32 cellular contexts compared by ENCODE assay signal in genomic region chr19:3919793-3920192, GRCh38. TPM values are rescaled to one million over a fixed set of nuclear protein-coding genes. Genes with fewer than 3 reads are reported as not detected.
"Had no signal": no experiment of that assay in that cellular context is flagged by ENCODE, and none has a peak within 500 bp of the region (broad histone marks: within the 10 kb centered on the region; RNA-seq: fewer than 3 reads in every experiment).

No MANE protein-coding gene starts in this region.

- FAIRE-seq: islet of Langerhans, kidney, small intestine, urothelium cell line had no signal

- H3K4me1 ChIP-seq: heart left ventricle, left lung, lower lobe of right lung, prostate gland, sigmoid colon, spleen, suprapubic skin, tibial artery, upper lobe of right lung had no signal

- ATAC-seq: heart left ventricle; left colon; left lung; lower lobe of right lung; naive thymus-derived CD8-positive, alpha-beta T cell; right cardiac atrium; stimulated activated effector memory CD8-positive, alpha-beta T cell treated with anti-CD3 and anti-CD28 coated beads, Interleukin-12 subunit alpha, Interleukin-12 subunit beta, amount 100 ng/mL, for 72 hours; upper lobe of right lung had no signal

- DNase-seq: heart left ventricle; hypothalamus; immature natural killer cell; kidney; left colon; left lung; lower lobe of right lung; mammary epithelial cell; mesenchymal stem cell; naive thymus-derived CD8-positive, alpha-beta T cell; occipital lobe; ovary; retina; right cardiac atrium; sigmoid colon; small intestine; spleen; stimulated activated CD4-positive, alpha-beta T cell treated with anti-CD3 and anti-CD28 coated beads, Interleukin-4, amount 100 ng/mL, for 24 hours; stimulated activated naive CD4-positive, alpha-beta T cell; tibial artery; upper lobe of right lung had no signal

- H3K27ac ChIP-seq: heart left ventricle, left lung, lower lobe of right lung, neutrophil, ovary, prostate gland, sigmoid colon, spleen, suprapubic skin, thoracic aorta, tibial artery, upper lobe of right lung had no signal

- H3K9me3 ChIP-seq: neutrophil, ovary, prostate gland, upper lobe of right lung had no signal

- H3K27me3 ChIP-seq: heart left ventricle, left lung, neutrophil, ovary, sigmoid colon, suprapubic skin, tibial artery, upper lobe of right lung had no signal

- H3K36me3 ChIP-seq: heart left ventricle, left lung, lower lobe of right lung, neutrophil, ovary, prostate gland, sigmoid colon, spleen, suprapubic skin, thoracic aorta, tibial artery, upper lobe of right lung had no signal

- H3K4me3 ChIP-seq: heart left ventricle, left lung, lower lobe of right lung, ovary, prostate gland, sigmoid colon, spleen, suprapubic skin, thoracic aorta, tibial artery, upper lobe of right lung had no signal

RNA-seq across cellular contexts. Expression of gene NMRK2, which starts 13.1 kb away (rescaled TPM):
- total RNA-seq: left colon; liver; lower lobe of right lung; mammary epithelial cell; mucosa of gallbladder; naive thymus-derived CD8-positive, alpha-beta T cell; neural crest cell; occipital lobe; spleen; subcutaneous adipose tissue; suprapubic skin had no signal
- polyA plus RNA-seq: immature natural killer cell; mammary epithelial cell; naive thymus-derived CD8-positive, alpha-beta T cell had no signal

RNA-seq across cellular contexts. Expression of gene ATCAY, which starts 39.3 kb away (rescaled TPM):
- total RNA-seq: heart left ventricle; left lung; liver; lower lobe of right lung; mammary epithelial cell; naive thymus-derived CD8-positive, alpha-beta T cell; right cardiac atrium; spleen; subcutaneous adipose tissue; suprapubic skin; thoracic aorta; upper lobe of right lung had no signal
- polyA plus RNA-seq: heart left ventricle, immature natural killer cell, liver, mammary epithelial cell, ovary, spleen had no signal

RNA-seq across cellular contexts. Expression of gene ZFR2, which starts 51.0 kb away (rescaled TPM):
- total RNA-seq: left colon, liver, mammary epithelial cell, subcutaneous adipose tissue, thoracic aorta had no signal
- polyA plus RNA-seq: liver, mammary epithelial cell had no signal
